ENCODE assay signal across 14 cellular contexts in the genomic region with DNA sequence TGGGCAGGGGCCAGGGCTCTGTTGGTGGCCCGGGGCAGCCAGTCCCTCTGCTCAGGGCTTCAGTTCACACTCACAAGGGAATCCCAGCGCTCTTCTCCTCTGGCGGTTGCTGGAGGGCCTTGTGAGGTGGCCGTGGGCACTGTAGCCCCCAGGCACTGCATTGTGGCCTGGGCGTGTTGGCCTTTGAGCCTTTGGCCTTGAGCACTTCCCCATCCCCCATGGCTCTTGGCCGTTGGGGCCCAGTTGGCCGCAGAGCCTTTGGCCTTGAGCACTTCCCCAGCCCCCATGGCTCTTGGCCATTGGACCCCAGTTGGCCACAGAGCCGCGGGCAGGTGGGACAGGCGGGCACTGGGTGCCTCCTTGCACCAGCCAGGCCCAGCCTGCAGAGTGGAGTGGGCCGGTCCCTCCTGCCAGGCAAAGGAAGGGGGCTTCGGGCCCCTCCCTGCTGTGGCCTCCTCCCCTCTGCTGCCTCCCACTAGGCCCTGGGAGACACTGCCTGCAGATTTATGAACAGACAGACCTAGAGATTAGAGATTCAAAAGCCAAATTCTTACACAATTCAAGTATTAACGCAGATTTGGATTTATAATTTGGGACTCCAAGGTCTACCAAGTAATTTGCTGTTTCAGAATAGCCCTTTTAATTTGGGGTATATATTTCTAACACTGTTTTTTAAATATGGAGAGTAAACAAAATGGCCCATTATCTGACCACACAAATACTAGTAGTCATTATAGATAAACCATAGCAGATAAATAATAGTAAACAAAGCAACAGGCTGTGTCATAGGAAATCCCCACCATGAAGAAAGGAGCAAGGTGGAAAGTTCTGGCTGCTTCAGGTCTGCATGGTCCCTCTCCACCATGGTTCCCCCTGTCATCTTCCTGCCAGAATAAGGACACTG. TPM values are rescaled to one million over a fixed set of nuclear protein-coding genes. Genes with fewer than 3 reads are reported as not detected.
DNase-seq lines count a peak whose midpoint lies in the region; ATAC-seq and TF ChIP-seq lines count a peak whose summit lies in the region.
"Had no signal": no experiment of that assay in that cellular context is flagged by ENCODE, and none has a peak within 500 bp of the region (broad histone marks: within the 10 kb centered on the region; RNA-seq: fewer than 3 reads in every experiment).

No MANE protein-coding gene starts in this region.

- intact Hi-C loops in activated T-helper 2 cell treated with anti-CD3 and anti-CD28 coated beads, Interferon-gamma antibody, Interleukin-2, Interleukin-4, amounts not matched to agents 10 μg/mL and 5 μg/mL and 100 μg/mL, durations not matched to agents 14 hours and 24 hours and 36 hours (cut with micrococcal nuclease): no loop called here
- intact Hi-C loops in left cardiac atrium (cut with DNase I): no loop called here

- H3K4me3 Mint-ChIP-seq in CD8-positive, alpha-beta memory T cell: no peak overlapping the region
- no peak overlapping the region for H3K4me3 Mint-ChIP-seq in activated T-helper 2 cell treated with anti-CD3 and anti-CD28 coated beads, Interferon-gamma antibody, Interleukin-2, Interleukin-4, amounts not matched to agents 10 μg/mL and 5 μg/mL and 100 μg/mL, durations not matched to agents 14 hours and 24 hours and 36 hours (ENCODE audit: low read depth)
- no peak overlapping the region for H3K4me3 Mint-ChIP-seq in progenitor cell of endocrine pancreas (ENCODE audit: low read depth)
- H3K4me3 Mint-ChIP-seq: activated T-helper 1 cell treated with anti-CD3 and anti-CD28 coated beads, Interleukin-12 subunit alpha, Interleukin-12 subunit beta, Interleukin-2, Interleukin-4 antibody, amounts not matched to agents 30 ng/mL and 10 ng/mL and 1 ng/mL, durations not matched to agents 14 hours and 24 hours and 36 hours; B cell; naive thymus-derived CD4-positive, alpha-beta T cell had no signal

- no peaks in the 10 kb centered on the region for H3K27me3 ChIP-seq in CD8-positive, alpha-beta memory T cell (ENCODE audit: insufficient read depth, low read length, poor library complexity, severe bottlenecking)

- H3K27ac ChIP-seq in CD8-positive, alpha-beta memory T cell (ENCODE audit: low read depth, low read length): peak overlapping the region; percentile 69

- H3K4me1 Mint-ChIP-seq in CD8-positive, alpha-beta memory T cell: peaks cover 7 to 12% (median 12%) of the 10 kb centered on the region in 3 donors
- H3K4me1 Mint-ChIP-seq in activated T-helper 2 cell treated with anti-CD3 and anti-CD28 coated beads, Interferon-gamma antibody, Interleukin-2, Interleukin-4, amounts not matched to agents 10 μg/mL and 5 μg/mL and 100 μg/mL, durations not matched to agents 14 hours and 24 hours and 36 hours (ENCODE audit: low read depth): peaks cover 17% of the 10 kb centered on the region
- peaks cover 30% of the 10 kb centered on the region for H3K4me1 Mint-ChIP-seq in progenitor cell of endocrine pancreas (ENCODE audit: low read depth)

- no peak for TF ChIP-seq CTCF in progenitor cell of endocrine pancreas (IDR thresholded peaks at IDR 0.05; ENCODE audit: unreplicated experiment)

- CTCF ChIA-PET in CD8-positive, alpha-beta memory T cell (lab: Charles Lee): interaction anchor here (0.9 kb wide), 1 partner anchor 170 kb away, joined by 3 read pairs; no protein-coding TSS in a partner anchor

- no peak for DNase-seq in CD8-positive, alpha-beta memory T cell
- no peak for DNase-seq in activated T-helper 2 cell treated with anti-CD3 and anti-CD28 coated beads, Interferon-gamma antibody, Interleukin-2, Interleukin-4, amounts not matched to agents 10 μg/mL and 5 μg/mL and 100 μg/mL, durations not matched to agents 14 hours and 24 hours and 36 hours (ENCODE audit: low spot score)
- DNase-seq in left cardiac atrium (peak; percentile 20), progenitor cell of endocrine pancreas (ENCODE audit: low spot score, unreplicated experiment) (no peak), C1 segment of cervical spinal cord (lab: John Stamatoyannopoulos, UW) (no peak), NCI-H146 treated with DMSO at 0.1 percent for 48 hours (lab: John Stamatoyannopoulos, UW; ENCODE audit: unreplicated experiment) (no peak)
- no peak for DNase-seq in stimulated activated CD8-positive, alpha-beta memory T cell treated with anti-CD3 and anti-CD28 coated beads, Interleukin-4, amount 100 ng/mL, for 48 hours
- DNase-seq: hippocampal formation; naive thymus-derived CD4-positive, alpha-beta T cell; NCI-H2081; PC-3 had no signal

- peaks cover 20% of the 10 kb centered on the region for H3K4me1 ChIP-seq in CD8-positive, alpha-beta memory T cell (ENCODE audit: insufficient read depth, low read length)

- no peak overlapping the region for H3K4me3 ChIP-seq in CD8-positive, alpha-beta memory T cell (ENCODE audit: low read length)

- no peaks in the 10 kb centered on the region for H3K9me3 Mint-ChIP-seq in CD8-positive, alpha-beta memory T cell
- no peaks in the 10 kb centered on the region for H3K9me3 Mint-ChIP-seq in activated T-helper 2 cell treated with anti-CD3 and anti-CD28 coated beads, Interferon-gamma antibody, Interleukin-2, Interleukin-4, amounts not matched to agents 10 μg/mL and 5 μg/mL and 100 μg/mL, durations not matched to agents 14 hours and 24 hours and 36 hours
- H3K9me3 Mint-ChIP-seq in progenitor cell of endocrine pancreas (ENCODE audit: low read depth): no peaks in the 10 kb centered on the region
- H3K9me3 Mint-ChIP-seq: activated T-helper 1 cell treated with anti-CD3 and anti-CD28 coated beads, Interleukin-12 subunit alpha, Interleukin-12 subunit beta, Interleukin-2, Interleukin-4 antibody, amounts not matched to agents 30 ng/mL and 10 ng/mL and 1 ng/mL, durations not matched to agents 14 hours and 24 hours and 36 hours; naive thymus-derived CD4-positive, alpha-beta T cell had no signal

- H3K36me3 ChIP-seq in CD8-positive, alpha-beta memory T cell (ENCODE audit: insufficient read depth, low read length): peaks cover 17% of the 10 kb centered on the region

- ATAC-seq in left cardiac atrium (peak; percentile 4 to 9), GM19455 (IDR thresholded peaks at IDR 0.05; ENCODE audit: unreplicated experiment) (no peak)
- ATAC-seq: naive thymus-derived CD4-positive, alpha-beta T cell; PC-3 had no signal

- H3K27me3 Mint-ChIP-seq in CD8-positive, alpha-beta memory T cell: no peaks in the 10 kb centered on the region
- no peaks in the 10 kb centered on the region for H3K27me3 Mint-ChIP-seq in activated T-helper 2 cell treated with anti-CD3 and anti-CD28 coated beads, Interferon-gamma antibody, Interleukin-2, Interleukin-4, amounts not matched to agents 10 μg/mL and 5 μg/mL and 100 μg/mL, durations not matched to agents 14 hours and 24 hours and 36 hours (ENCODE audit: low read depth)
- no peaks in the 10 kb centered on the region for H3K27me3 Mint-ChIP-seq in progenitor cell of endocrine pancreas
- H3K27me3 Mint-ChIP-seq: B cell; naive thymus-derived CD4-positive, alpha-beta T cell had no signal

- no peaks in the 10 kb centered on the region for H3K9me3 ChIP-seq in CD8-positive, alpha-beta memory T cell (ENCODE audit: low read length)

- H3K36me3 Mint-ChIP-seq in CD8-positive, alpha-beta memory T cell: peaks cover 0 to 4% (median 0%) of the 10 kb centered on the region in 3 donors
- H3K36me3 Mint-ChIP-seq in activated T-helper 2 cell treated with anti-CD3 and anti-CD28 coated beads, Interferon-gamma antibody, Interleukin-2, Interleukin-4, amounts not matched to agents 10 μg/mL and 5 μg/mL and 100 μg/mL, durations not matched to agents 14 hours and 24 hours and 36 hours (ENCODE audit: low read depth): peaks cover 5% of the 10 kb centered on the region
- peaks cover 1% of the 10 kb centered on the region for H3K36me3 Mint-ChIP-seq in progenitor cell of endocrine pancreas (ENCODE audit: insufficient read depth)
- H3K36me3 Mint-ChIP-seq: naive thymus-derived CD4-positive, alpha-beta T cell had no signal

- H3K27ac Mint-ChIP-seq in CD8-positive, alpha-beta memory T cell: no peak overlapping the region
- peak overlapping the region; percentile 42 for H3K27ac Mint-ChIP-seq in activated T-helper 2 cell treated with anti-CD3 and anti-CD28 coated beads, Interferon-gamma antibody, Interleukin-2, Interleukin-4, amounts not matched to agents 10 μg/mL and 5 μg/mL and 100 μg/mL, durations not matched to agents 14 hours and 24 hours and 36 hours
- H3K27ac Mint-ChIP-seq in progenitor cell of endocrine pancreas: peak overlapping the region; percentile 64
- H3K27ac Mint-ChIP-seq: activated T-helper 1 cell treated with anti-CD3 and anti-CD28 coated beads, Interleukin-12 subunit alpha, Interleukin-12 subunit beta, Interleukin-2, Interleukin-4 antibody, amounts not matched to agents 30 ng/mL and 10 ng/mL and 1 ng/mL, durations not matched to agents 14 hours and 24 hours and 36 hours; B cell; naive thymus-derived CD4-positive, alpha-beta T cell had no signal

- POLR2A ChIA-PET in CD8-positive, alpha-beta memory T cell (lab: Charles Lee): no interaction called here

RNA-seq across cellular contexts. Expression of gene TXNRD2, which starts 18.2 kb away (rescaled TPM):
- total RNA-seq in CD8-positive, alpha-beta memory T cell: 10 to 100 TPM; 27.6 to 27.9 TPM
- polyA plus RNA-seq in CD8-positive, alpha-beta memory T cell: 13.8 TPM
- total RNA-seq in activated T-helper 2 cell treated with anti-CD3 and anti-CD28 coated beads, Interferon-gamma antibody, Interleukin-2, Interleukin-4, amounts not matched to agents 10 μg/mL and 5 μg/mL and 100 μg/mL, durations not matched to agents 14 hours and 24 hours and 36 hours: 19.9 and 20.9 TPM in 2 replicates
- total RNA-seq in left cardiac atrium (10 to 100 TPM; 22.7 to 29.6 TPM), progenitor cell of endocrine pancreas (14.0 and 14.3 TPM in 2 replicates)

RNA-seq across cellular contexts. Expression of gene COMT, which starts 18.3 kb away (rescaled TPM):
- 10 to 100 TPM; 89.3 to 93.7 TPM for total RNA-seq in CD8-positive, alpha-beta memory T cell
- polyA plus RNA-seq in CD8-positive, alpha-beta memory T cell: 92.7 TPM
- 93.4 and 95.6 TPM in 2 replicates for total RNA-seq in activated T-helper 2 cell treated with anti-CD3 and anti-CD28 coated beads, Interferon-gamma antibody, Interleukin-2, Interleukin-4, amounts not matched to agents 10 μg/mL and 5 μg/mL and 100 μg/mL, durations not matched to agents 14 hours and 24 hours and 36 hours
- total RNA-seq in left cardiac atrium (100 to 1,000 TPM; 101 to 103 TPM), progenitor cell of endocrine pancreas (48.7 and 58.2 TPM in 2 replicates)

RNA-seq across cellular contexts. Expression of gene ARVCF, which starts 56.8 kb away (rescaled TPM):
- total RNA-seq in CD8-positive, alpha-beta memory T cell: 1 to 10 TPM; 1.4 to 1.8 TPM
- polyA plus RNA-seq in CD8-positive, alpha-beta memory T cell: 0.92 TPM
- 3.4 and 3.9 TPM in 2 replicates for total RNA-seq in activated T-helper 2 cell treated with anti-CD3 and anti-CD28 coated beads, Interferon-gamma antibody, Interleukin-2, Interleukin-4, amounts not matched to agents 10 μg/mL and 5 μg/mL and 100 μg/mL, durations not matched to agents 14 hours and 24 hours and 36 hours
- total RNA-seq in left cardiac atrium (10 to 100 TPM; 12.5 to 13.4 TPM), progenitor cell of endocrine pancreas (95.3 and 101 TPM in 2 replicates)

Comparison
In these comparisons a context has a peak if more than half of its experiments do, and no peak if none do; other contexts are left out.
1. H3K27ac Mint-ChIP-seq: peak in activated T-helper 2 cell treated with anti-CD3 and anti-CD28 coated beads, Interferon-gamma antibody, Interleukin-2, Interleukin-4, amounts not matched to agents 10 μg/mL and 5 μg/mL and 100 μg/mL, durations not matched to agents 14 hours and 24 hours and 36 hours (single experiment) and progenitor cell of endocrine pancreas (single experiment); none in CD8-positive, alpha-beta memory T cell (0 of 8).